Comparison of ENCODE assay signal across 1 cellular context in the genomic region with DNA sequence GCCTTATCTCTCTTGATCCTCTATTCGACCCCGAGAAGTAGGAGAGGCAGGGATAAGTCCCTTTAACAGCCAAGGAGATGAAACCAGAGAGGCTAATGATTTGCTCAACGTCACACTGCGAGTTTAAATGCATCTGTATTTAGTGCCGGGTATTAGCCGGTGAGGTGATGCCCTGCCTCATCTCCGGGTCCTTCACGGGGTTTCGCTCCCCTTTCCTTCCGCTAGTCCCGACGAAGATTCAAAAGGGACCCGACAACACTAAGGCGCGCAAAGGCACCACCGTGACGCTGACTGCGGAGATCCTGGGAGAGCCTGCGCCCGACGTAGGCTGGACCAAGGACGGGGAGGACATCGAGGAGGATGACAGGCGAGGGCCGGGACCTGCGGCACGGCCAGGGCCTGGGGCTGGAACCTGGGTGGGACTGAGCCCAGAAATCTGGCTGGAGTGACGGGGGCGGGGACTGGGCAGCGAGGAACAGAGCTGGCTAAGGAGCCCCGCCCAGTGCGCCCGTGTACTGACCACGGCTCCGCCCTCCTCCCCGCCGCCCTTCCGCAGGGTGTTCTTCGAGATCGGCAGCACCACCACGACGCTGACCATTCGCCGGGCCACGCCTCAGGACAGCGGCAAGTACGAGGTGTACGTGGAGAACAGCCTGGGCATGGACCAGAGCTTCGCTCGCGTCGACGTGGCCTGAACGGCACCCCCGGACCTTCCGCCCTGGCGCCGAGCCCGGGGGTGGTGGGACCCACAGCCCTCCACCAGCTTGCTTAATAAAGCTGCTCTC.
TF ChIP-seq lines count a peak whose summit lies in the region.

No MANE protein-coding gene starts in this region.

TF ChIP-seq in HepG2, 621 proteins besides CTCF, POLR2A, EP300 and RAD21 (continued from another document and continues in another):
- TF ChIP-seq, protein P1, sequence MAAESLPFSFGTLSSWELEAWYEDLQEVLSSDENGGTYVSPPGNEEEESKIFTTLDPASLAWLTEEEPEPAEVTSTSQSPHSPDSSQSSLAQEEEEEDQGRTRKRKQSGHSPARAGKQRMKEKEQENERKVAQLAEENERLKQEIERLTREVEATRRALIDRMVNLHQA (CRISPR knock-in tag; IDR thresholded peaks at IDR 0.05): no peak
- no peak for TF ChIP-seq CBX2 (IDR thresholded peaks at IDR 0.05; ENCODE audit: low read depth, low read length)
- no peak for TF ChIP-seq CBX2 (CRISPR knock-in tag; IDR thresholded peaks at IDR 0.05; ENCODE audit: low read depth)
- no peak for TF ChIP-seq ZSCAN22 (CRISPR knock-in tag; IDR thresholded peaks at IDR 0.05)
- TF ChIP-seq, protein P2, sequence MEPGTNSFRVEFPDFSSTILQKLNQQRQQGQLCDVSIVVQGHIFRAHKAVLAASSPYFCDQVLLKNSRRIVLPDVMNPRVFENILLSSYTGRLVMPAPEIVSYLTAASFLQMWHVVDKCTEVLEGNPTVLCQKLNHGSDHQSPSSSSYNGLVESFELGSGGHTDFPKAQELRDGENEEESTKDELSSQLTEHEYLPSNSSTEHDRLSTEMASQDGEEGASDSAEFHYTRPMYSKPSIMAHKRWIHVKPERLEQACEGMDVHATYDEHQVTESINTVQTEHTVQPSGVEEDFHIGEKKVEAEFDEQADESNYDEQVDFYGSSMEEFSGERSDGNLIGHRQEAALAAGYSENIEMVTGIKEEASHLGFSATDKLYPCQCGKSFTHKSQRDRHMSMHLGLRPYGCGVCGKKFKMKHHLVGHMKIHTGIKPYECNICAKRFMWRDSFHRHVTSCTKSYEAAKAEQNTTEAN (CRISPR knock-in tag; conservative IDR thresholded peaks at IDR 0.05): no peak
- 0 out of 2 replicates have a peak, but pooled peaks have one; percentile 35 for TF ChIP-seq SIN3A (IDR thresholded peaks at IDR 0.05; ENCODE audit: borderline replicate concordance, low read depth, low read length)
- TF ChIP-seq MAFF (IDR thresholded peaks at IDR 0.05; ENCODE audit: low read depth, low read length): no peak
- no peak for TF ChIP-seq ZNF557 (CRISPR knock-in tag; IDR thresholded peaks at IDR 0.05)
- TF ChIP-seq JUNB (CRISPR knock-in tag; IDR thresholded peaks at IDR 0.05; ENCODE audit: borderline replicate concordance): no peak
- no peak for TF ChIP-seq MAFG (CRISPR knock-in tag; IDR thresholded peaks at IDR 0.05)
- TF ChIP-seq IRX3 (CRISPR knock-in tag; IDR thresholded peaks at IDR 0.05; ENCODE audit: borderline replicate concordance, low read depth): no peak
- TF ChIP-seq, protein P3, sequence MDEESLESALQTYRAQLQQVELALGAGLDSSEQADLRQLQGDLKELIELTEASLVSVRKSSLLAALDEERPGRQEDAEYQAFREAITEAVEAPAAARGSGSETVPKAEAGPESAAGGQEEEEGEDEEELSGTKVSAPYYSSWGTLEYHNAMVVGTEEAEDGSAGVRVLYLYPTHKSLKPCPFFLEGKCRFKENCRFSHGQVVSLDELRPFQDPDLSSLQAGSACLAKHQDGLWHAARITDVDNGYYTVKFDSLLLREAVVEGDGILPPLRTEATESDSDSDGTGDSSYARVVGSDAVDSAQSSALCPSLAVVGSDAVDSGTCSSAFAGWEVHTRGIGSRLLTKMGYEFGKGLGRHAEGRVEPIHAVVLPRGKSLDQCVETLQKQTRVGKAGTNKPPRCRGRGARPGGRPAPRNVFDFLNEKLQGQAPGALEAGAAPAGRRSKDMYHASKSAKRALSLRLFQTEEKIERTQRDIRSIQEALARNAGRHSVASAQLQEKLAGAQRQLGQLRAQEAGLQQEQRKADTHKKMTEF (CRISPR knock-in tag; IDR thresholded peaks at IDR 0.05): no peak; the same call in 1 of the 2 replicates
- TF ChIP-seq TOE1 (CRISPR knock-in tag; IDR thresholded peaks at IDR 0.05): no peak
- TF ChIP-seq, protein P4, sequence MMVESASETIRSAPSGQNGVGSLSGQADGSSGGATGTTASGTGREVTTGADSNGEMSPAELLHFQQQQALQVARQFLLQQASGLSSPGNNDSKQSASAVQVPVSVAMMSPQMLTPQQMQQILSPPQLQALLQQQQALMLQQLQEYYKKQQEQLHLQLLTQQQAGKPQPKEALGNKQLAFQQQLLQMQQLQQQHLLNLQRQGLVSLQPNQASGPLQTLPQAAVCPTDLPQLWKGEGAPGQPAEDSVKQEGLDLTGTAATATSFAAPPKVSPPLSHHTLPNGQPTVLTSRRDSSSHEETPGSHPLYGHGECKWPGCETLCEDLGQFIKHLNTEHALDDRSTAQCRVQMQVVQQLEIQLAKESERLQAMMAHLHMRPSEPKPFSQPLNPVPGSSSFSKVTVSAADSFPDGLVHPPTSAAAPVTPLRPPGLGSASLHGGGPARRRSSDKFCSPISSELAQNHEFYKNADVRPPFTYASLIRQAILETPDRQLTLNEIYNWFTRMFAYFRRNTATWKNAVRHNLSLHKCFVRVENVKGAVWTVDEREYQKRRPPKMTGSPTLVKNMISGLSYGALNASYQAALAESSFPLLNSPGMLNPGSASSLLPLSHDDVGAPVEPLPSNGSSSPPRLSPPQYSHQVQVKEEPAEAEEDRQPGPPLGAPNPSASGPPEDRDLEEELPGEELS (CRISPR knock-in tag; IDR thresholded peaks at IDR 0.05): peak; percentile 26; the same call in 1 of the 2 replicates
- TF ChIP-seq PCBP1 (IDR thresholded peaks at IDR 0.05; ENCODE audit: borderline replicate concordance, low read depth, low read length): 0 out of 2 replicates have a peak, but pooled peaks have one; percentile 55
- TF ChIP-seq, protein P5, sequence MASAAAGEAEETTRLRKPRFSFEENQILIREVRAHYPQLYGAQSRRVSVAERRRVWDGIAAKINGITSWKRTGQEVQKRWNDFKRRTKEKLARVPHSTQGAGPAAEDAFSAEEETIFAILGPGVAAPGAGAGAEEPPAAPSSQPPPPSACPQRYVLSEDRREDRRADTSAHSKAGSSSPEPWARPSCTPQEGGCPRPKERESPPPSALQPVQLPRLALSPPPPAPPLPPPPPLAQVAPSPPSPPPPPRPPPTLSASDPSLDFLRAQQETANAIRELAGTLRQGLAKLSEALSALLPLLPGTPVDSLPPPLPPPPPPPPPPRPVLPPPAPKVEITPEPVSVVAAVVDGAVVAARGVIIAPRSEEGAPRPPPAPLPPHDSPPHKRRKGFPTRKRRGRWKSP (CRISPR knock-in tag; IDR thresholded peaks at IDR 0.05): no peak
- peak; percentile 25; the same call in 1 of the 2 replicates for TF ChIP-seq BORCS8-MEF2B (CRISPR knock-in tag; IDR thresholded peaks at IDR 0.05)
- no peak for TF ChIP-seq HNRNPUL1 (IDR thresholded peaks at IDR 0.05; ENCODE audit: low read depth, low read length)
- no peak for TF ChIP-seq ZNF234 (CRISPR knock-in tag; conservative IDR thresholded peaks at IDR 0.05)
- no peak for TF ChIP-seq SPEN (CRISPR knock-in tag; IDR thresholded peaks at IDR 0.05; ENCODE audit: low read depth)
- no peak for TF ChIP-seq NFYB (CRISPR knock-in tag; IDR thresholded peaks at IDR 0.05)
- TF ChIP-seq STAG1 (CRISPR knock-in tag; IDR thresholded peaks at IDR 0.05): no peak
- TF ChIP-seq ZFP37 (CRISPR knock-in tag; IDR thresholded peaks at IDR 0.05; ENCODE audit: borderline replicate concordance): no peak
- no peak for TF ChIP-seq ZIK1 (CRISPR knock-in tag; IDR thresholded peaks at IDR 0.05; ENCODE audit: borderline replicate concordance, low read depth)
- no peak for TF ChIP-seq ZNF3 (CRISPR knock-in tag; IDR thresholded peaks at IDR 0.05)
- TF ChIP-seq HNF4A (CRISPR knock-in tag; IDR thresholded peaks at IDR 0.05): no peak
- TF ChIP-seq SAFB2 (CRISPR knock-in tag; IDR thresholded peaks at IDR 0.05; ENCODE audit: borderline replicate concordance, low read depth): 0 out of 2 replicates have a peak, but pooled peaks have one; percentile 78
- TF ChIP-seq, protein P6, sequence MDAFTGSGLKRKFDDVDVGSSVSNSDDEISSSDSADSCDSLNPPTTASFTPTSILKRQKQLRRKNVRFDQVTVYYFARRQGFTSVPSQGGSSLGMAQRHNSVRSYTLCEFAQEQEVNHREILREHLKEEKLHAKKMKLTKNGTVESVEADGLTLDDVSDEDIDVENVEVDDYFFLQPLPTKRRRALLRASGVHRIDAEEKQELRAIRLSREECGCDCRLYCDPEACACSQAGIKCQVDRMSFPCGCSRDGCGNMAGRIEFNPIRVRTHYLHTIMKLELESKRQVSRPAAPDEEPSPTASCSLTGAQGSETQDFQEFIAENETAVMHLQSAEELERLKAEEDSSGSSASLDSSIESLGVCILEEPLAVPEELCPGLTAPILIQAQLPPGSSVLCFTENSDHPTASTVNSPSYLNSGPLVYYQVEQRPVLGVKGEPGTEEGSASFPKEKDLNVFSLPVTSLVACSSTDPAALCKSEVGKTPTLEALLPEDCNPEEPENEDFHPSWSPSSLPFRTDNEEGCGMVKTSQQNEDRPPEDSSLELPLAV (CRISPR knock-in tag; conservative IDR thresholded peaks at IDR 0.05; ENCODE audit: low read depth): no peak
- no peak for TF ChIP-seq DNMT1 (CRISPR knock-in tag; IDR thresholded peaks at IDR 0.05)
- TF ChIP-seq, protein P7, sequence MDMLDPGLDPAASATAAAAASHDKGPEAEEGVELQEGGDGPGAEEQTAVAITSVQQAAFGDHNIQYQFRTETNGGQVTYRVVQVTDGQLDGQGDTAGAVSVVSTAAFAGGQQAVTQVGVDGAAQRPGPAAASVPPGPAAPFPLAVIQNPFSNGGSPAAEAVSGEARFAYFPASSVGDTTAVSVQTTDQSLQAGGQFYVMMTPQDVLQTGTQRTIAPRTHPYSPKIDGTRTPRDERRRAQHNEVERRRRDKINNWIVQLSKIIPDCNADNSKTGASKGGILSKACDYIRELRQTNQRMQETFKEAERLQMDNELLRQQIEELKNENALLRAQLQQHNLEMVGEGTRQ (IDR thresholded peaks at IDR 0.05; ENCODE audit: low read depth, low read length): no peak
- TF ChIP-seq, protein P7 (CRISPR knock-in tag; IDR thresholded peaks at IDR 0.05; ENCODE audit: borderline replicate concordance): no peak
- no peak for TF ChIP-seq MED8 (CRISPR knock-in tag; IDR thresholded peaks at IDR 0.05; ENCODE audit: insufficient replicate concordance)
- peak; percentile 91 for TF ChIP-seq NRL (CRISPR knock-in tag; IDR thresholded peaks at IDR 0.05; ENCODE audit: borderline replicate concordance)
- TF ChIP-seq ZSCAN25 (CRISPR knock-in tag; IDR thresholded peaks at IDR 0.05): no peak
- TF ChIP-seq MBD4 (IDR thresholded peaks at IDR 0.05; ENCODE audit: borderline replicate concordance, low read length): no peak
- TF ChIP-seq ZNF841 (CRISPR knock-in tag; IDR thresholded peaks at IDR 0.05; ENCODE audit: borderline replicate concordance): no peak
- no peak for TF ChIP-seq NR3C1 (CRISPR knock-in tag; IDR thresholded peaks at IDR 0.05)
- TF ChIP-seq, protein P8, sequence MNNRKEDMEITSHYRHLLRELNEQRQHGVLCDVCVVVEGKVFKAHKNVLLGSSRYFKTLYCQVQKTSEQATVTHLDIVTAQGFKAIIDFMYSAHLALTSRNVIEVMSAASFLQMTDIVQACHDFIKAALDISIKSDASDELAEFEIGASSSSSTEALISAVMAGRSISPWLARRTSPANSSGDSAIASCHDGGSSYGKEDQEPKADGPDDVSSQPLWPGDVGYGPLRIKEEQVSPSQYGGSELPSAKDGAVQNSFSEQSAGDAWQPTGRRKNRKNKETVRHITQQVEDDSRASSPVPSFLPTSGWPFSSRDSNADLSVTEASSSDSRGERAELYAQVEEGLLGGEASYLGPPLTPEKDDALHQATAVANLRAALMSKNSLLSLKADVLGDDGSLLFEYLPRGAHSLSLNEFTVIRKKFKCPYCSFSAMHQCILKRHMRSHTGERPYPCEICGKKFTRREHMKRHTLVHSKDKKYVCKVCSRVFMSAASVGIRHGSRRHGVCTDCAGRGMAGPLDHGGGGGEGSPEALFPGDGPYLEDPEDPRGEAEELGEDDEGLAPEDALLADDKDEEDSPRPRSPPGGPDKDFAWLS (CRISPR knock-in tag; IDR thresholded peaks at IDR 0.05; ENCODE audit: borderline replicate concordance): no peak
- TF ChIP-seq NFATC3 (CRISPR knock-in tag; IDR thresholded peaks at IDR 0.05): no peak
- 0 out of 2 replicates have a peak, but pooled peaks have one; percentile 84 for TF ChIP-seq ZSCAN31 (CRISPR knock-in tag; IDR thresholded peaks at IDR 0.05; ENCODE audit: low read depth)
- TF ChIP-seq ZBTB7A (CRISPR knock-in tag; IDR thresholded peaks at IDR 0.05): peak; percentile 60; the same call in 1 of the 2 replicates
- TF ChIP-seq ZNF747 (CRISPR knock-in tag; IDR thresholded peaks at IDR 0.05; ENCODE audit: borderline replicate concordance): peak; percentile 74
- TF ChIP-seq, protein P9, sequence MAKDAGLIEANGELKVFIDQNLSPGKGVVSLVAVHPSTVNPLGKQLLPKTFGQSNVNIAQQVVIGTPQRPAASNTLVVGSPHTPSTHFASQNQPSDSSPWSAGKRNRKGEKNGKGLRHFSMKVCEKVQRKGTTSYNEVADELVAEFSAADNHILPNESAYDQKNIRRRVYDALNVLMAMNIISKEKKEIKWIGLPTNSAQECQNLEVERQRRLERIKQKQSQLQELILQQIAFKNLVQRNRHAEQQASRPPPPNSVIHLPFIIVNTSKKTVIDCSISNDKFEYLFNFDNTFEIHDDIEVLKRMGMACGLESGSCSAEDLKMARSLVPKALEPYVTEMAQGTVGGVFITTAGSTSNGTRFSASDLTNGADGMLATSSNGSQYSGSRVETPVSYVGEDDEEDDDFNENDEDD (CRISPR knock-in tag; IDR thresholded peaks at IDR 0.05; ENCODE audit: borderline replicate concordance): peak; percentile 74; the same call in 1 of the 2 replicates
- TF ChIP-seq SMAD1 (CRISPR knock-in tag; IDR thresholded peaks at IDR 0.05; ENCODE audit: borderline replicate concordance, low read depth): no peak; the same call in 1 of the 2 replicates
- TF ChIP-seq TP53 (CRISPR knock-in tag; conservative IDR thresholded peaks at IDR 0.05): no peak
- no peak for TF ChIP-seq CENPX (CRISPR knock-in tag; IDR thresholded peaks at IDR 0.05)
- TF ChIP-seq, protein P10, sequence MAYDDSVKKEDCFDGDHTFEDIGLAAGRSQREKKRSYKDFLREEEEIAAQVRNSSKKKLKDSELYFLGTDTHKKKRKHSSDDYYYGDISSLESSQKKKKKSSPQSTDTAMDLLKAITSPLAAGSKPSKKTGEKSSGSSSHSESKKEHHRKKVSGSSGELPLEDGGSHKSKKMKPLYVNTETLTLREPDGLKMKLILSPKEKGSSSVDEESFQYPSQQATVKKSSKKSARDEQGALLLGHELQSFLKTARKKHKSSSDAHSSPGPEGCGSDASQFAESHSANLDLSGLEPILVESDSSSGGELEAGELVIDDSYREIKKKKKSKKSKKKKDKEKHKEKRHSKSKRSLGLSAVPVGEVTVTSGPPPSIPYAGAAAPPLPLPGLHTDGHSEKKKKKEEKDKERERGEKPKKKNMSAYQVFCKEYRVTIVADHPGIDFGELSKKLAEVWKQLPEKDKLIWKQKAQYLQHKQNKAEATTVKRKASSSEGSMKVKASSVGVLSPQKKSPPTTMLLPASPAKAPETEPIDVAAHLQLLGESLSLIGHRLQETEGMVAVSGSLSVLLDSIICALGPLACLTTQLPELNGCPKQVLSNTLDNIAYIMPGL (CRISPR knock-in tag; IDR thresholded peaks at IDR 0.05; ENCODE audit: borderline replicate concordance in 1 of 2, low read depth in 1 of 2): peak in 1 of 2 experiments; percentile 49; a peak in 2 of 4 replicates
- no peak for TF ChIP-seq ZNF30 (CRISPR knock-in tag; IDR thresholded peaks at IDR 0.05)
- no peak for TF ChIP-seq ZNF7 (CRISPR knock-in tag; IDR thresholded peaks at IDR 0.05)
- 0 out of 2 replicates have a peak, but pooled peaks have one; percentile 93 for TF ChIP-seq NFIB (CRISPR knock-in tag; IDR thresholded peaks at IDR 0.05; ENCODE audit: borderline replicate concordance)
- no peak for TF ChIP-seq SMARCC2 (IDR thresholded peaks at IDR 0.05)
- 0 out of 2 replicates have a peak, but pooled peaks have one; percentile 5 for TF ChIP-seq KDM1A (CRISPR knock-in tag; IDR thresholded peaks at IDR 0.05)
